Comparison of ENCODE assay signal across 3 cellular contexts in the genomic region with DNA sequence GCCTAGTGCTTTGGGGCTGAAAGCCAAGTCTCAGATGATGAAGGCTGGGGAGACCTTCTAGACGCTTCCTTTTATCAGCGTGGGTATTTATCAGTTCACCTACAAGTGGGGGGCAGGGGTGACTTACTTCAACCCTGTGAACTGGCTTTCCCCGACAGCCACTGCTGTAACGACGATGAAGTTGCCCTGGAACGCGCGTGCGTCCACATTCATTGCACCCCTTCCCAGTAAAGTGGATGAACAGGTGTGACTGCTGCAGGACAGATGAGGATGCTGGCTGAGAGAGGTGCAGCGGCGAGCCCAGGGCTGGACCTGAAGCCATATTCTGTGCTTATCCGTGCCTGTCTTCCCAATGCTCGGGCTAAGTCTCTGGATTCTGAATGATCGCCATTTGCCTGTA.
"Had no signal": no experiment of that assay in that cellular context is flagged by ENCODE, and none has a peak within 500 bp of the region (broad histone marks: within the 10 kb centered on the region; RNA-seq: fewer than 3 reads in every experiment).

No MANE protein-coding gene starts in this region.

- ATAC-seq: GM12878 had no signal

- H3K4me3 ChIP-seq: GM12878 had no signal

- DNase-seq: GDM1, GF-D8 had no signal
